8 cellular contexts compared by ENCODE assay signal in genomic region chr16:58426095-58426494, GRCh38. TPM values are rescaled to one million over a fixed set of nuclear protein-coding genes. Genes with fewer than 3 reads are reported as not detected.
DNase-seq lines count a peak whose midpoint lies in the region; ATAC-seq, FAIRE-seq and TF ChIP-seq lines count a peak whose summit lies in the region.

No MANE protein-coding gene starts in this region.

- peak; percentile 88 for ATAC-seq in GM21723 (IDR thresholded peaks at IDR 0.05; ENCODE audit: unreplicated experiment)
- no peak for ATAC-seq in HG03045 (IDR thresholded peaks at IDR 0.05; ENCODE audit: unreplicated experiment)

- intact Hi-C loops in head of caudate nucleus (cut with DNase I) = loop anchor here (10.0 kb wide), 1 partner anchor 81 kb away; no protein-coding TSS in a partner anchor

- DNase-seq in GM12892 (ENCODE audit: insufficient read length) (no peak), NAMALWA (ENCODE audit: low spot score) (peak; percentile 79), head of caudate nucleus (peak in 25 of 42 donors; percentile 25 to 74 (median 50)), GM19238 (ENCODE audit: insufficient read length, low spot score) (no peak), NCI-H128 (lab: John Stamatoyannopoulos, UW; ENCODE audit: unreplicated experiment) (no peak), NCI-H1694 (lab: John Stamatoyannopoulos, UW) (no peak)

- no peak for TF ChIP-seq POLR2A in GM12892 (IDR thresholded peaks at IDR 0.05; ENCODE audit: low read depth, low read length)

- FAIRE-seq in GM12892 (lab: Jason Lieb, UNC) = peak; percentile 78

RNA-seq across cellular contexts. Expression of gene GINS3, which starts 33.8 kb away (rescaled TPM):
- polyA plus RNA-seq in GM12892 (2012; ENCODE audit: missing spikeins) = 12.0 TPM

Comparison
In these comparisons a context has a peak if more than half of its experiments do, and no peak if none do; other contexts are left out.
1. DNase-seq: peak in NAMALWA (single experiment) and head of caudate nucleus (25 of 42); none in GM12892 (single experiment), GM19238 (single experiment), NCI-H128 (single experiment) and NCI-H1694 (single experiment).